In the genomic region with DNA sequence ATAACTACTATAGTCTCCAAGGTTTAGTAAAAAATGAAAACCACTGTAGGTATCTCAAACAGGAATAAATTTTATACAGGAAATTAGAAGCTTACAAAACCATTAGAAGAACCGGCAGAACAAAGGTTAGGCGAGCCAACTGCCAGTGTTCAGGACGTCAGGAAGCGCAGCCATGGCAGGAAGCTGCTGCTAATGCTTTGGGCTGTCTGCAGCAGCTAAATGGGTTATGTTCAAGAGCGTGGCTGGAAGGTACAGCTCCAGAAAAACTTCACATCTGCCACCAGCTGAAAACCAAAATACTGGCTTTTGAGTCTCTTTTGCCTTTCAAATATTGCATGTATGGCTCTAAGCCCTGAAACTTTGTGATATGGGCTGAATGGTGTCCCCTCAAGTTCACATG, we compare ENCODE assay signal across 27 cellular contexts.
"Had no signal": no experiment of that assay in that cellular context is flagged by ENCODE, and none has a peak within 500 bp of the region (broad histone marks: within the 10 kb centered on the region; RNA-seq: fewer than 3 reads in every experiment).

No MANE protein-coding gene starts in this region.

- DNase-seq: activated CD4-positive, alpha-beta T cell treated with anti-CD3 and anti-CD28 coated beads for 36 hours; activated CD4-positive, alpha-beta T cell treated with anti-CD3 and anti-CD28 coated beads, Interleukin-2, amount 10 ng/mL, durations not matched to agents 7 days and 5 days; activated CD4-positive, alpha-beta T cell treated with anti-CD3 and anti-CD28 coated beads, Interleukin-2, amount 50 U/mL, for 48 hours; activated CD4-positive, CD25-positive, alpha-beta regulatory T cell; activated CD4-positive, CD25-positive, alpha-beta regulatory T cell treated with anti-CD3 and anti-CD28 coated beads, Interleukin-2, amount 50 U/mL, for 72 hours; activated CD8-positive, alpha-beta memory T cell treated with anti-CD3 and anti-CD28 coated beads for 24 hours; activated CD8-positive, alpha-beta T cell treated with anti-CD3 and anti-CD28 coated beads for 36 hours; activated effector memory CD4-positive, alpha-beta T cell treated with Interleukin-2 at 50 U/mL for 16 hours; activated naive CD4-positive, alpha-beta T cell treated with anti-CD3 and anti-CD28 coated beads for 36 hours; activated naive CD8-positive, alpha-beta T cell treated with anti-CD3 and anti-CD28 coated beads for 36 hours; activated naive CD8-positive, alpha-beta T cell treated with anti-CD3 and anti-CD28 coated beads, Interleukin-2, amount 50 U/mL, for 24 hours; activated T-cell treated with anti-CD3 and anti-CD28 coated beads, Interleukin-2, amount 50 U/mL, for 4 hours; adrenal gland; amygdala; aorta; body of pancreas; caudate nucleus; cortex of kidney; effector CD8-positive, alpha-beta T cell; esophagus squamous epithelium; foreskin melanocyte; heart right ventricle; T-helper 1 cell; T-helper 17 cell; T1000 had no signal

- H3K27ac ChIP-seq: adrenal gland, body of pancreas, esophagus squamous epithelium, gastroesophageal sphincter, heart right ventricle had no signal

- H3K9me3 ChIP-seq: adrenal gland, body of pancreas, esophagus squamous epithelium, gastroesophageal sphincter, heart right ventricle had no signal

- H3K4me1 ChIP-seq: adrenal gland, body of pancreas had no signal

- H3K27me3 ChIP-seq: adrenal gland, body of pancreas, esophagus squamous epithelium, gastroesophageal sphincter, heart right ventricle had no signal

- ATAC-seq: activated CD4-positive, alpha-beta T cell treated with anti-CD3 and anti-CD28 coated beads for 36 hours; activated CD8-positive, alpha-beta T cell treated with anti-CD3 and anti-CD28 coated beads for 36 hours; activated naive CD8-positive, alpha-beta T cell treated with anti-CD3 and anti-CD28 coated beads, Interleukin-2, amount 50 U/mL, for 24 hours; activated T-cell treated with anti-CD3 and anti-CD28 coated beads, Interleukin-2, amount 50 U/mL, for 4 hours; activated T-helper 17 cell treated with anti-CD3 and anti-CD28 coated beads, Interleukin-2, amount 50 U/mL, for 72 hours; body of pancreas; gastroesophageal sphincter; heart right ventricle; T-helper 17 cell had no signal

- H3K4me3 ChIP-seq: adrenal gland, body of pancreas, esophagus squamous epithelium, gastroesophageal sphincter, heart right ventricle had no signal

- H3K36me3 ChIP-seq: adrenal gland, esophagus squamous epithelium, gastroesophageal sphincter, heart right ventricle had no signal
